ENCODE assay signal across 9 cellular contexts in genomic region chr6:70686548-70687133, GRCh38. TPM values are rescaled to one million over a fixed set of nuclear protein-coding genes. Genes with fewer than 3 reads are reported as not detected.
A peak's percentile ranks its signal among the peaks of the same experiment; 100 is the strongest.
DNase-seq lines count a peak whose midpoint lies in the region; ATAC-seq and TF ChIP-seq lines count a peak whose summit lies in the region.
"Had no signal": no experiment of that assay in that cellular context is flagged by ENCODE, and none has a peak within 500 bp of the region (broad histone marks: within the 10 kb centered on the region; RNA-seq: fewer than 3 reads in every experiment).

No MANE protein-coding gene starts in this region.

- no peak overlapping the region for H3K4me3 ChIP-seq in HEK293 (ENCODE audit: low read depth, low read length)
- H3K4me3 ChIP-seq in PC-3 (ENCODE audit: low read length) = no peak overlapping the region
- H3K4me3 ChIP-seq in naive thymus-derived CD4-positive, alpha-beta T cell (ENCODE audit: low read length) = no peak overlapping the region

- DNase-seq in DMS53 (lab: John Stamatoyannopoulos, UW) (peak; percentile 74), PC-3 (peak; percentile 64), posterior cingulate gyrus (no peak)
- DNase-seq in effector CD4-positive, alpha-beta T cell = peak; percentile 16
- DNase-seq in naive thymus-derived CD4-positive, alpha-beta T cell = peak in 6 of 9 donors; percentile 10 to 45 (median 32)

- peaks cover 0 to 14% (median 6%) of the 10 kb centered on the region in 11 donors for H3K9me3 Mint-ChIP-seq in naive thymus-derived CD4-positive, alpha-beta T cell

- no peaks in the 10 kb centered on the region; a peak in 1 of 3 replicates for H3K36me3 ChIP-seq in HEK293 (ENCODE audit: control insufficient read depth in 2 of 2, insufficient read depth in 1 of 2, low read length in 2 of 2)
- H3K36me3 ChIP-seq in PC-3 (ENCODE audit: low read depth, low read length) = no peaks in the 10 kb centered on the region
- H3K36me3 ChIP-seq in naive thymus-derived CD4-positive, alpha-beta T cell (ENCODE audit: control insufficient read depth in 2 of 3, insufficient read depth in 3 of 3, low read length in 3 of 3) = no peaks in the 10 kb centered on the region

- CTCF ChIA-PET in HEK293 (lab: Yijun Ruan, JAX) = interaction anchor here (0.5 to 5.1 kb wide), 39 partner anchors 8 to 478 kb away, joined by 3 to 48 read pairs (median 4); partner anchors contain the start of genes COL9A1 and SMAP1
- CTCF ChIA-PET in PC-3 (lab: Charles Lee) = interaction anchor here (0.5 to 1.2 kb wide), 4 partner anchors 87 to 466 kb away, joined by 3 to 8 read pairs (median 4); no protein-coding TSS in a partner anchor
- CTCF ChIA-PET in naive thymus-derived CD4-positive, alpha-beta T cell (lab: Charles Lee) = interaction anchor here (1.0 to 3.7 kb wide), 10 partner anchors 10 to 317 kb away, joined by 3 to 21 read pairs (median 4); no protein-coding TSS in a partner anchor

- H3F3A ChIP-seq in PC-3 (ENCODE audit: low read length, unreplicated experiment) = no peaks in the 10 kb centered on the region

- TF ChIP-seq CTCF in HEK293 (tag by site-specific recombination; IDR thresholded peaks at IDR 0.05) (peak; percentile 23; the same call in 1 of the 2 replicates), PC-3 (conservative IDR thresholded peaks at IDR 0.05; ENCODE audit: low read depth, low read length) (peak; percentile 72)

- ATAC-seq in PC-3 = 0 out of 2 replicates have a peak, but pooled peaks have one; percentile 35
- ATAC-seq in naive thymus-derived CD4-positive, alpha-beta T cell = peak; percentile 71
- ATAC-seq in HG02884 (IDR thresholded peaks at IDR 0.05; ENCODE audit: unreplicated experiment) = no peak
- ATAC-seq in HG02885 (IDR thresholded peaks at IDR 0.05; ENCODE audit: poor library complexity, unreplicated experiment) = no peak
- ATAC-seq: naive thymus-derived CD8-positive, alpha-beta T cell had no signal

- no peak overlapping the region for H3K27ac Mint-ChIP-seq in naive thymus-derived CD4-positive, alpha-beta T cell

- H3K27me3 ChIP-seq in PC-3 (ENCODE audit: low read length) = no peaks in the 10 kb centered on the region
- no peaks in the 10 kb centered on the region for H3K27me3 ChIP-seq in naive thymus-derived CD4-positive, alpha-beta T cell (ENCODE audit: control insufficient read depth in 2 of 2, insufficient read depth in 2 of 2, low read length in 2 of 2)

- H3K27me3 Mint-ChIP-seq in naive thymus-derived CD4-positive, alpha-beta T cell = no peaks in the 10 kb centered on the region
- H3K27me3 Mint-ChIP-seq: naive thymus-derived CD8-positive, alpha-beta T cell had no signal

- peaks cover 24% of the 10 kb centered on the region for H3K4me1 ChIP-seq in HEK293 (ENCODE audit: control insufficient read depth, insufficient read depth, low read length)
- peaks cover 13% of the 10 kb centered on the region for H3K4me1 ChIP-seq in PC-3 (ENCODE audit: insufficient read depth, low read length)
- peaks cover 3 to 5% of the 10 kb centered on the region in 2 donors for H3K4me1 ChIP-seq in naive thymus-derived CD4-positive, alpha-beta T cell (ENCODE audit: control insufficient read depth in 2 of 2, insufficient read depth in 2 of 2, low read length in 2 of 2)

- peaks cover 67% of the 10 kb centered on the region for H3K79me2 ChIP-seq in PC-3 (ENCODE audit: low read length)

- no peaks in the 10 kb centered on the region for H3K9me2 ChIP-seq in PC-3 (replicated peaks; ENCODE audit: low read length)

- H3K4me1 Mint-ChIP-seq in naive thymus-derived CD4-positive, alpha-beta T cell = peaks cover 26 to 70% (median 63%) of the 10 kb centered on the region in 7 donors

- H3K9me3 ChIP-seq in HEK293 (ENCODE audit: control insufficient read depth, insufficient read depth, low read depth, low read length) (0 out of 2 replicates have a peak, but pooled peaks cover 2% of the 10 kb centered on the region), PC-3 (ENCODE audit: low read length) (no peaks in the 10 kb centered on the region)
- H3K9me3 ChIP-seq in naive thymus-derived CD4-positive, alpha-beta T cell (ENCODE audit: control insufficient read depth in 2 of 3, low read length in 3 of 3) = no peaks in the 10 kb centered on the region

- no peak overlapping the region for H3K9ac ChIP-seq in PC-3 (ENCODE audit: low read length)

- H3K36me3 Mint-ChIP-seq in naive thymus-derived CD4-positive, alpha-beta T cell = peaks cover 3 to 9% (median 6%) of the 10 kb centered on the region in 5 donors

- BruUV-seq in PC-3 (replicated peaks; lab: Mats Ljungman, UMichigan) = no TSS peak

- intact Hi-C loops in PC-3 (cut with micrococcal nuclease) = loop anchor here (1.0 to 5.0 kb wide), 7 partner anchors 119 to 464 kb away; partner anchors contain the start of genes FAM135A and SDHAF4
- intact Hi-C loops in naive thymus-derived CD4-positive, alpha-beta T cell (cut with micrococcal nuclease) = loop anchor here (1.0 to 5.0 kb wide), 11 partner anchors 19 to 465 kb away; partner anchors contain the start of genes SDHAF4 (in 2 of the 2), FAM135A (in 1 of the 2) and SMAP1 (in 1 of the 2)
- intact Hi-C loops in posterior cingulate gyrus (cut with DNase I) = loop anchor here (1.0 to 5.0 kb wide), 2 partner anchors 139 to 374 kb away; no protein-coding TSS in a partner anchor

- H3K4me3 Mint-ChIP-seq in naive thymus-derived CD4-positive, alpha-beta T cell = no peak overlapping the region
- H3K4me3 Mint-ChIP-seq: naive thymus-derived CD8-positive, alpha-beta T cell had no signal

- POLR2A ChIA-PET in HEK293 (lab: Yijun Ruan, JAX) (no interaction called here), PC-3 (lab: Charles Lee; ENCODE audit: unreplicated experiment) (no interaction called here)
- POLR2A ChIA-PET in naive thymus-derived CD4-positive, alpha-beta T cell (lab: Charles Lee) = interaction anchor here (0.6 kb wide), 1 partner anchor 44 kb away, joined by 3 read pairs; no protein-coding TSS in a partner anchor

- H3K27ac ChIP-seq in HEK293 (ENCODE audit: extremely low read depth, low read depth, low read length) (no peak overlapping the region), PC-3 (ENCODE audit: low read length) (no peak overlapping the region)
- no peak overlapping the region for H3K27ac ChIP-seq in naive thymus-derived CD4-positive, alpha-beta T cell (ENCODE audit: low read depth, low read length)

- H2AFZ ChIP-seq in PC-3 (ENCODE audit: low read length) = no peak overlapping the region

- H3K4me2 ChIP-seq in PC-3 (ENCODE audit: low read length) = no peak overlapping the region

- peaks cover 6% of the 10 kb centered on the region; the same call in 1 of the 2 replicates for H4K20me1 ChIP-seq in PC-3 (ENCODE audit: low read length)

TF ChIP-seq in HEK293, 187 proteins besides CTCF, POLR2A, EP300 and RAD21 (continues in another document):
- TF ChIP-seq ZNF518A (tag by site-specific recombination; conservative IDR thresholded peaks at IDR 0.05; ENCODE audit: low read depth) (no peak), ZNF362 (tag by site-specific recombination; IDR thresholded peaks at IDR 0.05) (no peak)

RNA-seq across cellular contexts. Expression of gene SMAP1, which starts 19.0 kb away (rescaled TPM):
- total RNA-seq in PC-3 (2014; rRNA removed) = 14.9 and 15.7 TPM in 2 replicates
- 10 to 100 TPM; 18.7 to 45.7 (median 20.8) TPM for total RNA-seq in naive thymus-derived CD4-positive, alpha-beta T cell
- polyA plus RNA-seq in naive thymus-derived CD4-positive, alpha-beta T cell = 10 to 100 TPM; 11.3 to 17.6 TPM

Comparison
In these comparisons a context has a peak if more than half of its experiments do, and no peak if none do; other contexts are left out.
1. DNase-seq: peak in DMS53 (single experiment), PC-3 (single experiment), effector CD4-positive, alpha-beta T cell (single experiment) and naive thymus-derived CD4-positive, alpha-beta T cell (6 of 9); none in posterior cingulate gyrus (0 of 10).
2. ATAC-seq: peak in PC-3 (single experiment) and naive thymus-derived CD4-positive, alpha-beta T cell (single experiment); none in HG02884 (single experiment) and HG02885 (single experiment).